ENCODE assay signal across 13 cellular contexts in the genomic region with DNA sequence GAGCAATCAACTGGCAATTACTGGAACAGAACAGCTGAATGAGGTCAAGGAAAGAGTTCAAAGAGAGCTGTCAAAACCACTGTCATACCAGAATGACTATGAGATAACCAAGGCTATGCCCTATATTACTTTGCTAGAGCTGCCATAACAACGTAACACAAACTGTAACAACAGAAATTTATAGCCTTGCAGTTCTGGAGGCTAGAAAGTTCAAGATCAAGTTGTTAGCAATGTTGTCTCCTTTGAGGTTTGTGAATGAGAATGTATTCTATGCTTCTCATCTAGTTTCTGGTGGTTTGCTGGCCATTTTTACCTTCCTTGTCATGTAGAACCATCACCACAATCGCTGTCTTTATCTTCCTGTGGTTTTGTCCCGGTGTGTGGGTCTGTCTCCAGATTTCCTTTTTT.
DNase-seq lines count a peak whose midpoint lies in the region; ATAC-seq and TF ChIP-seq lines count a peak whose summit lies in the region.
"Had no signal": no experiment of that assay in that cellular context is flagged by ENCODE, and none has a peak within 500 bp of the region (broad histone marks: within the 10 kb centered on the region; RNA-seq: fewer than 3 reads in every experiment).

No MANE protein-coding gene starts in this region.

- no peaks in the 10 kb centered on the region for H3K36me3 ChIP-seq in PC-9 (ENCODE audit: low read depth)
- H3K36me3 ChIP-seq: ascending aorta had no signal

- CTCF ChIA-PET in PC-9 (lab: Charles Lee) = no interaction called here

- no peak overlapping the region for H3K27ac ChIP-seq in PC-9
- H3K27ac ChIP-seq: ascending aorta, C4-2B had no signal

- peaks cover 27% of the 10 kb centered on the region for H3K27me3 Mint-ChIP-seq in T-helper 1 cell treated with Interleukin-12 subunit alpha and Interleukin-12 subunit beta and Interleukin-4 antibody, amounts not matched to agents 30 μg/mL and 1 μg/mL, for 36 hours (ENCODE audit: low read depth)

- H3K4me3 ChIP-seq in PC-9 = no peak overlapping the region
- H3K4me3 ChIP-seq: ascending aorta had no signal

- H3K4me1 ChIP-seq in PC-9 (replicated peaks; ENCODE audit: insufficient read depth) = no peaks in the 10 kb centered on the region
- H3K4me1 ChIP-seq: ascending aorta had no signal

- no peaks in the 10 kb centered on the region for H3K27me3 ChIP-seq in PC-9 (ENCODE audit: insufficient read depth, low read depth)
- H3K27me3 ChIP-seq: ascending aorta had no signal

- no TSS peak for BruUV-seq in PC-9 (replicated peaks; lab: Mats Ljungman, UMichigan)

- peaks cover 4% of the 10 kb centered on the region; the same call in 1 of the 2 replicates for H3K9me3 ChIP-seq in PC-9 (ENCODE audit: insufficient read depth, low read depth)

- H3K27ac Mint-ChIP-seq in T-helper 1 cell treated with Interleukin-12 subunit alpha and Interleukin-12 subunit beta and Interleukin-4 antibody, amounts not matched to agents 30 μg/mL and 1 μg/mL, for 36 hours = peak overlapping the region; percentile 85
- H3K27ac Mint-ChIP-seq: nephron had no signal

- H3F3A ChIP-seq in PC-9 (ENCODE audit: insufficient read depth, low read depth) = no peaks in the 10 kb centered on the region

- H3K4me3 Mint-ChIP-seq in T-helper 1 cell treated with Interleukin-12 subunit alpha and Interleukin-12 subunit beta and Interleukin-4 antibody, amounts not matched to agents 30 μg/mL and 1 μg/mL, for 36 hours = no peak overlapping the region
- H3K4me3 Mint-ChIP-seq: nephron had no signal

- H3K4me1 Mint-ChIP-seq in T-helper 1 cell treated with Interleukin-12 subunit alpha and Interleukin-12 subunit beta and Interleukin-4 antibody, amounts not matched to agents 30 μg/mL and 1 μg/mL, for 36 hours (ENCODE audit: low read depth) = peaks cover 19% of the 10 kb centered on the region
- H3K4me1 Mint-ChIP-seq: nephron had no signal

- H3K9me2 ChIP-seq in PC-9 (ENCODE audit: insufficient read depth) = no peaks in the 10 kb centered on the region

- H3K36me3 Mint-ChIP-seq in T-helper 1 cell treated with Interleukin-12 subunit alpha and Interleukin-12 subunit beta and Interleukin-4 antibody, amounts not matched to agents 30 μg/mL and 1 μg/mL, for 36 hours (ENCODE audit: low read depth) = peaks cover 7% of the 10 kb centered on the region

- H4K20me1 ChIP-seq in PC-9 (ENCODE audit: insufficient read depth) = no peaks in the 10 kb centered on the region

- TF ChIP-seq CTCF in PC-9 (conservative IDR thresholded peaks at IDR 0.05) = no peak

- peak; percentile 56 for DNase-seq in Daoy (ENCODE audit: low read depth)
- DNase-seq in stimulated activated CD4-positive, alpha-beta T cell treated with anti-CD3 and anti-CD28 coated beads, Interleukin-2, amount 100 ng/mL, for 48 hours = no peak
- DNase-seq in PC-9 = no peak
- DNase-seq in NCI-H446 treated with DMSO at 0.1 percent for 48 hours (lab: John Stamatoyannopoulos, UW) = no peak
- no peak for DNase-seq in dermis blood vessel endothelial cell
- DNase-seq: GOT3, NCI-H446 had no signal

- POLR2A ChIA-PET in PC-9 (lab: Charles Lee; ENCODE audit: unreplicated experiment) = no interaction called here

- intact Hi-C loops in PC-9 (cut with micrococcal nuclease; ENCODE audit: unreplicated experiment) = no loop called here

- peaks cover 7% of the 10 kb centered on the region for H3K9me3 Mint-ChIP-seq in T-helper 1 cell treated with Interleukin-12 subunit alpha and Interleukin-12 subunit beta and Interleukin-4 antibody, amounts not matched to agents 30 μg/mL and 1 μg/mL, for 36 hours

- H3K4me2 ChIP-seq in PC-9 = no peak overlapping the region

- H2AFZ ChIP-seq in PC-9 = no peak overlapping the region

- H3K79me2 ChIP-seq in PC-9 (ENCODE audit: low read depth) = no peaks in the 10 kb centered on the region

- ATAC-seq in GM19035 (IDR thresholded peaks at IDR 0.05; ENCODE audit: unreplicated experiment) (peak; percentile 90), HG03045 (IDR thresholded peaks at IDR 0.05; ENCODE audit: unreplicated experiment) (peak; percentile 93)
